Comparison of ENCODE assay signal across 1 cellular context in the genomic region with DNA sequence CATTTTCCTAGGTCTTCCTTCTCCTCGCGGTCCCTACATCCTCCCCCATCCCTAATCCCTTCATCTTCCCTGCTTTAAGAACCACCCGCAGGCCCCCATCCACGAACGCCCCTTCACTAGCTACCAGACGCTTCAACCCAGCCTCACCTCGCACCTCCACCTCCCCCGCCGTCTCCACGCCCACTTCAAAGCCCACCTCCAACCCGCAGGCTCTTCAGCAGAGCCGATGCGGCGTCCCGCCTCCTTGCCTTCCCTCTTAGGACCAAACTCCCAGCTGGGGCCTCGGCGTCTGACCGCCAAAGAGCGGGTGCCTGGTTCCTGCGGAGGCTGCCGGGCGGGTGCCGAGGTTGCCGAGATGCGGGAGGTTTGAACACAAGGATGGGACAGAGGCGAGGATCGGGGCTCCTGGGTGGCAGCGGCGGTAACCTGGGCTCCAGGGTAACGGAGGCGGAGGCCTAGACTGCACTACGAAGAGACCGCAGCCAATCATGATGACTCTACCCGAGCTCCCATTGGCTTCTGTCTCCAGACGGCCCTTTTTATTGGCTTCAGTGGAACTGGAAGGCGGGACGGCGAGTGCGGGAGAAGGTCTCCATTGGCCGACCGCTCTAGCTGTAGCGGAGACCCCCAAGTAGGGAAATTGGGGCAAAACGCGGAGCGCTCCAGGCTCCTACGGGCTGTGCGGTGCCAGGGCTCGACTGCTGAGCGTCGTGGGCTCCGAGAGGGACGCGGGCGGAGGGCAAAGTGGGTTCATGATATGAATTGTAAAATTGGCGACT.
TF ChIP-seq lines count a peak whose summit lies in the region.

Gene LCA5, minus strand, starts transcription at position 462 of the 779 bp plus-strand sequence. CDS start 18,536 bp downstream, outside the sequence.

TF ChIP-seq in H1, 55 proteins besides CTCF, POLR2A, EP300 and RAD21 (continued from another document):
- peak; percentile 84 for TF ChIP-seq POLR2AphosphoS5 (IDR thresholded peaks at IDR 0.05; ENCODE audit: low read depth, low read length)
- TF ChIP-seq JUND (IDR thresholded peaks at IDR 0.05; ENCODE audit: low read length), result no peak
- TF ChIP-seq SIRT6 (IDR thresholded peaks at IDR 0.05; ENCODE audit: low read length), result no peak
- peak; percentile 35; the same call in 1 of the 2 replicates for TF ChIP-seq KDM1A (IDR thresholded peaks at IDR 0.05; ENCODE audit: borderline replicate concordance, low read length)
- TF ChIP-seq TAF7 (optimal IDR thresholded peaks at IDR 0.05; ENCODE audit: borderline replicate concordance, low read depth, low read length), result peak; percentile 19
- TF ChIP-seq SUZ12 (IDR thresholded peaks at IDR 0.05; ENCODE audit: low read length), result no peak
- no peak for TF ChIP-seq ATF2 (IDR thresholded peaks at IDR 0.05; ENCODE audit: low read length)
- no peak for TF ChIP-seq SIX5 (IDR thresholded peaks at IDR 0.05; ENCODE audit: low read depth, low read length)
- no peak for TF ChIP-seq POU5F1 (IDR thresholded peaks at IDR 0.05; ENCODE audit: low read depth, low read length)
- no peak for TF ChIP-seq CHD1 (IDR thresholded peaks at IDR 0.05; ENCODE audit: low read depth, low read length)
- TF ChIP-seq HDAC6 (IDR thresholded peaks at IDR 0.05; ENCODE audit: low read depth, low read length), result no peak
- TF ChIP-seq CBX5 (IDR thresholded peaks at IDR 0.05; ENCODE audit: low read depth, low read length), result no peak
- TF ChIP-seq TEAD4 (IDR thresholded peaks at IDR 0.05; ENCODE audit: low read depth, low read length), result no peak
- TF ChIP-seq NRF1 (IDR thresholded peaks at IDR 0.05; ENCODE audit: low read depth, low read length), result no peak
- TF ChIP-seq EGR1 (IDR thresholded peaks at IDR 0.05; ENCODE audit: borderline replicate concordance, low read depth, low read length), result no peak
- peak; percentile 57 for TF ChIP-seq TBP (IDR thresholded peaks at IDR 0.05; ENCODE audit: low read depth, low read length)
- no peak for TF ChIP-seq GTF2F1 (IDR thresholded peaks at IDR 0.05; ENCODE audit: borderline replicate concordance, low read depth, low read length)
- TF ChIP-seq SRF (IDR thresholded peaks at IDR 0.05; ENCODE audit: low read depth, low read length), result no peak; the same call in 1 of the 2 replicates
- TF ChIP-seq RBBP5 (IDR thresholded peaks at IDR 0.05; ENCODE audit: borderline replicate concordance, low read depth, low read length), result peak; percentile 92; the same call in 1 of the 2 replicates
- no peak for TF ChIP-seq CHD7 (IDR thresholded peaks at IDR 0.05; ENCODE audit: insufficient replicate concordance, low read length)
- TF ChIP-seq EZH2 (IDR thresholded peaks at IDR 0.05; ENCODE audit: low read depth, low read length, severe bottlenecking), result no peak
- no peak for TF ChIP-seq GABPA (IDR thresholded peaks at IDR 0.05; ENCODE audit: borderline replicate concordance, insufficient read depth, low read length)
- no peak for TF ChIP-seq CBX8 (IDR thresholded peaks at IDR 0.05; ENCODE audit: borderline replicate concordance, low read depth, low read length)
- TF ChIP-seq HDAC2 (IDR thresholded peaks at IDR 0.05; ENCODE audit: borderline replicate concordance in 1 of 2, low read depth in 2 of 2, low read length in 2 of 2), result peak in 1 of 2 experiments; percentile 87; a peak in 1 of 4 replicates
- TF ChIP-seq BCL11A (IDR thresholded peaks at IDR 0.05; ENCODE audit: low read depth in 2 of 2, low read length in 2 of 2), result no peak
- TF ChIP-seq KDM5A (IDR thresholded peaks at IDR 0.05; ENCODE audit: low read length), result no peak
- no peak for TF ChIP-seq ATF3 (IDR thresholded peaks at IDR 0.05; ENCODE audit: insufficient read depth, low read depth, low read length)
- TF ChIP-seq, protein P1, sequence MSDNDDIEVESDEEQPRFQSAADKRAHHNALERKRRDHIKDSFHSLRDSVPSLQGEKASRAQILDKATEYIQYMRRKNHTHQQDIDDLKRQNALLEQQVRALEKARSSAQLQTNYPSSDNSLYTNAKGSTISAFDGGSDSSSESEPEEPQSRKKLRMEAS (IDR thresholded peaks at IDR 0.05), result peak; percentile 83
- TF ChIP-seq BACH1 (IDR thresholded peaks at IDR 0.05; ENCODE audit: low read length), result no peak
- no peak for TF ChIP-seq TCF12 (IDR thresholded peaks at IDR 0.05; ENCODE audit: low read depth, low read length)
- TF ChIP-seq JUN (IDR thresholded peaks at IDR 0.05; ENCODE audit: low read depth, low read length), result no peak
- no peak for TF ChIP-seq YY1 (IDR thresholded peaks at IDR 0.05; ENCODE audit: low read depth, low read length)
- TF ChIP-seq PHF8 (conservative IDR thresholded peaks at IDR 0.05; ENCODE audit: low read depth, low read length), result peak; percentile 65
- no peak; a peak in 1 of 4 replicates for TF ChIP-seq SIN3A (conservative IDR thresholded peaks at IDR 0.05 in 1 of 2, IDR thresholded peaks at IDR 0.05 in 1 of 2; ENCODE audit: low read depth in 1 of 2, low read length in 2 of 2)
- TF ChIP-seq, protein P2, sequence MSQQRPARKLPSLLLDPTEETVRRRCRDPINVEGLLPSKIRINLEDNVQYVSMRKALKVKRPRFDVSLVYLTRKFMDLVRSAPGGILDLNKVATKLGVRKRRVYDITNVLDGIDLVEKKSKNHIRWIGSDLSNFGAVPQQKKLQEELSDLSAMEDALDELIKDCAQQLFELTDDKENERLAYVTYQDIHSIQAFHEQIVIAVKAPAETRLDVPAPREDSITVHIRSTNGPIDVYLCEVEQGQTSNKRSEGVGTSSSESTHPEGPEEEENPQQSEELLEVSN (IDR thresholded peaks at IDR 0.05), result peak; percentile 77
- TF ChIP-seq, protein P3, sequence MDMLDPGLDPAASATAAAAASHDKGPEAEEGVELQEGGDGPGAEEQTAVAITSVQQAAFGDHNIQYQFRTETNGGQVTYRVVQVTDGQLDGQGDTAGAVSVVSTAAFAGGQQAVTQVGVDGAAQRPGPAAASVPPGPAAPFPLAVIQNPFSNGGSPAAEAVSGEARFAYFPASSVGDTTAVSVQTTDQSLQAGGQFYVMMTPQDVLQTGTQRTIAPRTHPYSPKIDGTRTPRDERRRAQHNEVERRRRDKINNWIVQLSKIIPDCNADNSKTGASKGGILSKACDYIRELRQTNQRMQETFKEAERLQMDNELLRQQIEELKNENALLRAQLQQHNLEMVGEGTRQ (IDR thresholded peaks at IDR 0.05; ENCODE audit: low read length), result no peak
- peak; percentile 79 for TF ChIP-seq SP2 (IDR thresholded peaks at IDR 0.05; ENCODE audit: low read length)
- TF ChIP-seq CREB1 (IDR thresholded peaks at IDR 0.05), result peak; percentile 47; the same call in 1 of the 2 replicates
- peak; percentile 77 for TF ChIP-seq CHD2 (IDR thresholded peaks at IDR 0.05; ENCODE audit: low read length)
- TF ChIP-seq ASH2L (IDR thresholded peaks at IDR 0.05; ENCODE audit: low read length), result peak; percentile 99
- peak; percentile 98 for TF ChIP-seq SP1 (IDR thresholded peaks at IDR 0.05; ENCODE audit: low read depth, low read length)
- no peak for TF ChIP-seq MAFK (IDR thresholded peaks at IDR 0.05; ENCODE audit: low read depth, low read length)
- no peak for TF ChIP-seq RFX5 (IDR thresholded peaks at IDR 0.05; ENCODE audit: borderline replicate concordance, low read depth, low read length)
- no peak for TF ChIP-seq FOSL1 (IDR thresholded peaks at IDR 0.05; ENCODE audit: insufficient read depth, low read depth, low read length)
- peak; percentile 81 for TF ChIP-seq TAF1 (IDR thresholded peaks at IDR 0.05; ENCODE audit: low read depth, low read length)
- TF ChIP-seq BRCA1 (IDR thresholded peaks at IDR 0.05; ENCODE audit: low read depth, low read length), result no peak
- peak; percentile 31 for TF ChIP-seq CTBP2 (IDR thresholded peaks at IDR 0.05; ENCODE audit: borderline replicate concordance, insufficient read depth, insufficient read length, low read length)
- no peak for TF ChIP-seq RXRA (IDR thresholded peaks at IDR 0.05; ENCODE audit: insufficient read depth, low read depth, low read length)
- TF ChIP-seq NANOG (IDR thresholded peaks at IDR 0.05; ENCODE audit: insufficient read depth, low read depth, low read length, poor library complexity, severe bottlenecking), result no peak
- TF ChIP-seq RNF2 (IDR thresholded peaks at IDR 0.05; ENCODE audit: borderline replicate concordance, low read depth, low read length, missing control alignments, poor library complexity, severe bottlenecking), result no peak
- TF ChIP-seq SAP30 (IDR thresholded peaks at IDR 0.05; ENCODE audit: insufficient read depth, insufficient replicate concordance, low read length), result peak; percentile 83
